In genomic region chr5:73170522-73170921, GRCh38 we compare ENCODE assay signal across 8 cellular contexts. TPM values are rescaled to one million over a fixed set of nuclear protein-coding genes. Genes with fewer than 3 reads are reported as not detected.
DNase-seq lines count a peak whose midpoint lies in the region; ATAC-seq, FAIRE-seq and TF ChIP-seq lines count a peak whose summit lies in the region.
"Had no signal": no experiment of that assay in that cellular context is flagged by ENCODE, and none has a peak within 500 bp of the region (broad histone marks: within the 10 kb centered on the region; RNA-seq: fewer than 3 reads in every experiment).

No MANE protein-coding gene starts in this region.

- H3K4me2 ChIP-seq in GM12878 (ENCODE audit: control insufficient read depth, insufficient read depth) = no peak overlapping the region

- no peak overlapping the region for H3K27ac ChIP-seq in GM12878 (ENCODE audit: control insufficient read depth, insufficient read depth)
- H3K27ac ChIP-seq: thoracic aorta had no signal

- CTCF ChIA-PET in GM12878 (lab: Yijun Ruan, JAX) = interaction anchor here (0.6 to 1.6 kb wide), 11 partner anchors 10 to 519 kb away, joined by 3 to 7 read pairs (median 4); no protein-coding TSS in a partner anchor

- intact Hi-C loops in GM12878 (cut with micrococcal nuclease; ENCODE audit: unreplicated experiment) = no loop called here

- TF ChIP-seq CTCF in GM12864 (IDR thresholded peaks at IDR 0.05; ENCODE audit: low read depth, low read length, missing control alignments) (peak; percentile 68), GM12878 (IDR thresholded peaks at IDR 0.05 in 2 of 3, conservative IDR thresholded peaks at IDR 0.05 in 1 of 3; ENCODE audit: control insufficient read depth in 2 of 3, extremely low read depth in 1 of 3, insufficient read depth in 1 of 3, low read depth in 3 of 3, low read length in 3 of 3) (peak; percentile 40 to 56 (median 51); a peak in 5 of 6 replicates)

- H3K36me3 ChIP-seq in GM12878 (ENCODE audit: control insufficient read depth in 2 of 2, insufficient read depth in 2 of 2, low read length in 1 of 2) = no peaks in the 10 kb centered on the region
- H3K36me3 ChIP-seq: thoracic aorta had no signal

- H3K4me3 ChIP-seq in GM12864 (ENCODE audit: low read depth, low read length) (no peak overlapping the region), GM12878 (no peak overlapping the region)
- H3K4me3 ChIP-seq: thoracic aorta had no signal

- SMC1A ChIA-PET in GM12878 (lab: Charles Lee; ENCODE audit: uncharacterized antibody, unreplicated experiment) = interaction anchor here (0.8 to 1.5 kb wide), 7 partner anchors 7 to 86 kb away, joined by 3 to 4 read pairs (median 3); no protein-coding TSS in a partner anchor

- RAD21 ChIA-PET in GM12878 (lab: Charles Lee; ENCODE audit: unreplicated experiment) = interaction anchor here (0.6 to 1.3 kb wide), 2 partner anchors 86 to 87 kb away, joined by 3 read pairs; no protein-coding TSS in a partner anchor

- DNase-seq in GM12864 (ENCODE audit: low read depth) (peak; percentile 5), KG1 (lab: John Stamatoyannopoulos, UW) (peak; percentile 9), GM12878 (ENCODE audit: low read depth, low spot score) (no peak), medulla oblongata (ENCODE audit: extremely low spot score) (peak; percentile 11), HTR-8/SVneo (ENCODE audit: insufficient read length, low spot score) (no peak), NCI-H446 (lab: John Stamatoyannopoulos, UW) (no peak)

- H3K79me2 ChIP-seq in GM12878 (ENCODE audit: control insufficient read depth, insufficient read depth, low read length) = no peaks in the 10 kb centered on the region

- no peaks in the 10 kb centered on the region; the same call in 2 of the 3 replicates for H3K9me3 ChIP-seq in GM12878 (replicated peaks; ENCODE audit: control insufficient read depth, insufficient read depth, low read length)
- H3K9me3 ChIP-seq: thoracic aorta had no signal

- no peak for TF ChIP-seq POLR2A in GM12878 (IDR thresholded peaks at IDR 0.05; ENCODE audit: low read depth, low read length)

- no peak overlapping the region for H2AFZ ChIP-seq in GM12878 (ENCODE audit: control insufficient read depth, low read depth, low read length)

- in situ Hi-C loops in GM12878 (cut with MboI) = no loop called here

- POLR2A ChIA-PET in GM12878 (lab: Charles Lee) = no interaction called here

- FAIRE-seq in GM12878 (lab: Jason Lieb, UNC) = no peak
- no peak for FAIRE-seq in HTR-8/SVneo (lab: Jason Lieb, UNC)

- peak; percentile 50 for ATAC-seq in GM12878
- no peak for ATAC-seq in HG02852 (IDR thresholded peaks at IDR 0.05; ENCODE audit: unreplicated experiment)

- TF ChIP-seq RAD21 in GM12878 (IDR thresholded peaks at IDR 0.05; ENCODE audit: insufficient read depth, low read depth, low read length) = no peak

- H3K9ac ChIP-seq in GM12878 (ENCODE audit: control insufficient read depth, insufficient read depth, low read length) = no peak overlapping the region

- no peak for TF ChIP-seq EP300 in GM12878 (IDR thresholded peaks at IDR 0.05; ENCODE audit: borderline replicate concordance in 1 of 2, control insufficient read depth in 1 of 2, low read depth in 2 of 2, low read length in 2 of 2)

- peaks cover 2 to 5% of the 10 kb centered on the region in 2 experiments for H3K27me3 ChIP-seq in GM12878 (replicated peaks in 1 of 2; ENCODE audit: control insufficient read depth in 2 of 2, insufficient read depth in 2 of 2, low read length in 1 of 2)

- H3K4me1 ChIP-seq in GM12878 (ENCODE audit: control insufficient read depth, insufficient read depth, low read length) = no peaks in the 10 kb centered on the region

- H4K20me1 ChIP-seq in GM12878 (ENCODE audit: control insufficient read depth, insufficient read depth) = no peaks in the 10 kb centered on the region

- no TSS peak for BruUV-seq in GM12878 (replicated peaks; lab: Mats Ljungman, UMichigan)

TF ChIP-seq in GM12878, 131 proteins besides CTCF, POLR2A, EP300 and RAD21:
- TF ChIP-seq NFYA (IDR thresholded peaks at IDR 0.05; ENCODE audit: borderline replicate concordance, low read depth, low read length) = no peak
- no peak for TF ChIP-seq PBX3 (IDR thresholded peaks at IDR 0.05; ENCODE audit: insufficient replicate concordance, low read depth, low read length)
- peak; percentile 17; the same call in 1 of the 2 replicates for TF ChIP-seq SMC3 (IDR thresholded peaks at IDR 0.05; ENCODE audit: borderline replicate concordance, low read length)
- no peak for TF ChIP-seq MEF2B (IDR thresholded peaks at IDR 0.05; ENCODE audit: partially characterized antibody, poor library complexity, severe bottlenecking)
- TF ChIP-seq, protein P1, sequence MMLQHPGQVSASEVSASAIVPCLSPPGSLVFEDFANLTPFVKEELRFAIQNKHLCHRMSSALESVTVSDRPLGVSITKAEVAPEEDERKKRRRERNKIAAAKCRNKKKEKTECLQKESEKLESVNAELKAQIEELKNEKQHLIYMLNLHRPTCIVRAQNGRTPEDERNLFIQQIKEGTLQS (IDR thresholded peaks at IDR 0.05; ENCODE audit: borderline replicate concordance, extremely low read depth, low read depth, low read length) = no peak
- TF ChIP-seq CBX5 (IDR thresholded peaks at IDR 0.05; ENCODE audit: low read depth) = no peak

RNA-seq across cellular contexts. Expression of gene TMEM174, which starts 2.5 kb away (rescaled TPM):
- not detected in 2 replicates for total RNA-seq in GM12878 (2013; cell fraction: nucleolus; rRNA removed)
- total RNA-seq in GM12878 (2014; rRNA removed) (not detected in 2 replicates), GM12878 (2014; rRNA removed; fragmentation: Illumina TruSeq; extraction: Trizol) (not detected in 2 replicates), GM12878 (2021) (not detected in 2 replicates)
- polyA plus RNA-seq in GM12878 (2011; ENCODE audit: low read depth) = not detected
- polyA plus RNA-seq in GM12878 (2011; rRNA removed) (not detected in 2 replicates), GM12878 (2014; fragmentation: Illumina TruSeq; extraction: Trizol) (not detected in 2 replicates), GM12878 (2014; fragmentation: Nextera tagmentation; extraction: Ambion mirVana) (not detected), GM12878 (2014; rRNA removed) (not detected in 2 replicates), GM12878 (2016; fragmentation: Nextera tagmentation; extraction: Ambion mirVana) (not detected)
- polyA plus RNA-seq in GM12878 (2011; cell fraction: cytosol; rRNA removed) = not detected in 2 replicates
- not detected in 2 replicates for polyA plus RNA-seq in GM12878 (2011; cell fraction: nucleus; rRNA removed)
- polyA plus RNA-seq in GM12878 (2012) = not detected in 2 replicates
- not detected in 2 replicates for polyA minus RNA-seq in GM12878 (2011; rRNA and poly(A)+ RNA removed)
- not detected in 2 replicates for polyA minus RNA-seq in GM12878 (2011; cell fraction: cytosol; rRNA and poly(A)+ RNA removed)
- not detected in 2 replicates for polyA minus RNA-seq in GM12878 (2011; cell fraction: nucleus; rRNA and poly(A)+ RNA removed)
- total RNA-seq: thoracic aorta had no signal

RNA-seq across cellular contexts. Expression of gene TMEM171, which starts 50.1 kb away (rescaled TPM):
- not detected in 2 replicates for total RNA-seq in GM12878 (2013; cell fraction: nucleolus; rRNA removed)
- total RNA-seq in GM12878 (2014; rRNA removed) = not detected in 2 replicates
- not detected in 2 replicates for total RNA-seq in GM12878 (2014; rRNA removed; fragmentation: Illumina TruSeq; extraction: Trizol)
- total RNA-seq in GM12878 (2021) = not detected in 2 replicates
- polyA plus RNA-seq in GM12878 (2011; ENCODE audit: low read depth) = not detected
- polyA plus RNA-seq in GM12878 (2011; rRNA removed) = not detected in 2 replicates
- polyA plus RNA-seq in GM12878 (2011; cell fraction: cytosol; rRNA removed) = 0.07 TPM in 1 of 2 replicates, not detected in the other
- not detected in 2 replicates for polyA plus RNA-seq in GM12878 (2011; cell fraction: nucleus; rRNA removed)
- polyA plus RNA-seq in GM12878 (2012) = not detected in 2 replicates
- not detected in 2 replicates for polyA plus RNA-seq in GM12878 (2014; fragmentation: Illumina TruSeq; extraction: Trizol)
- not detected for polyA plus RNA-seq in GM12878 (2014; fragmentation: Nextera tagmentation; extraction: Ambion mirVana)
- not detected in 2 replicates for polyA plus RNA-seq in GM12878 (2014; rRNA removed)
- not detected for polyA plus RNA-seq in GM12878 (2016; fragmentation: Nextera tagmentation; extraction: Ambion mirVana)
- not detected in 2 replicates for polyA minus RNA-seq in GM12878 (2011; rRNA and poly(A)+ RNA removed)
- not detected in 2 replicates for polyA minus RNA-seq in GM12878 (2011; cell fraction: cytosol; rRNA and poly(A)+ RNA removed)
- polyA minus RNA-seq in GM12878 (2011; cell fraction: nucleus; rRNA and poly(A)+ RNA removed) = not detected in 2 replicates
- total RNA-seq: thoracic aorta had no signal

Comparison
In these comparisons a context has a peak if more than half of its experiments do, and no peak if none do; other contexts are left out.
1. DNase-seq: peak in GM12864 (single experiment), KG1 (single experiment) and medulla oblongata (single experiment); none in GM12878 (single experiment), HTR-8/SVneo (single experiment) and NCI-H446 (0 of 2).